16 cellular contexts compared by ENCODE assay signal in the genomic region with DNA sequence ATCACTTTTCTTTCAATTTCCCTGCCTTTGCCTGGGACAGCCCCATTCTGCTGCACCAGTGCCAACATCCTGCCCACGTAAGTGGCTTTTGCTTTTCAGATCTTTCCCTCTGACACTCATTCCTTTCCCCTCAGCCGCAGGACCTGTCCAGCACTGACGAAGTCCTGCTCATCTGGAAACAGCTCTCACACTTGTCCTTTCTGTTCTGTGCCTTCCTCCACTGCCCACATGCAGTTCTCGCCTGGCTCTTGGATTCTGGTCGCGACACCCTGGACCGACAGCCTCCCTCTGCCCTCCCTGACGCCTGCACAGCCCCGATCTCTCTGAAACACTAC.
"Had no signal": no experiment of that assay in that cellular context is flagged by ENCODE, and none has a peak within 500 bp of the region (broad histone marks: within the 10 kb centered on the region; RNA-seq: fewer than 3 reads in every experiment).

No MANE protein-coding gene starts in this region.

- H3K27ac ChIP-seq: brain microvascular endothelial cell had no signal

- ATAC-seq: stimulated activated naive CD8-positive, alpha-beta T cell treated with anti-CD3 and anti-CD28 coated beads, Interleukin-15, amount 100 ng/mL, for 72 hours; T-helper 17 cell had no signal

- H3K4me3 Mint-ChIP-seq: activated B cell treated with CpG ODN at 0.5 μM for 24 hours; activated CD4-positive, alpha-beta T cell treated with anti-CD3 and anti-CD28 coated beads, Interleukin-2, amount 10 ng/mL, durations not matched to agents 24 days and 14 days; nephron; stimulated activated naive CD8-positive, alpha-beta T cell treated with anti-CD3 and anti-CD28 coated beads, Interleukin-15, amount 100 ng/mL, for 72 hours; T-helper 17 cell had no signal

- H3K9me3 Mint-ChIP-seq: activated B cell treated with CpG ODN at 0.5 μM for 24 hours; activated CD4-positive, alpha-beta T cell treated with anti-CD3 and anti-CD28 coated beads, Interleukin-2, amount 10 ng/mL, durations not matched to agents 24 days and 14 days; activated T-helper 2 cell treated with anti-CD3 and anti-CD28 coated beads, Interferon-gamma antibody, Interleukin-2, Interleukin-4, amounts not matched to agents 10 μg/mL and 5 μg/mL and 100 μg/mL, durations not matched to agents 14 hours and 24 hours and 36 hours had no signal

- DNase-seq: activated B cell treated with CpG ODN at 0.5 μM for 24 hours; activated CD4-positive, alpha-beta T cell treated with anti-CD3 and anti-CD28 coated beads, Interleukin-2, amount 10 ng/mL, durations not matched to agents 24 days and 14 days; activated CD8-positive, alpha-beta memory T cell treated with anti-CD3 and anti-CD28 coated beads for 24 hours; activated naive CD4-positive, alpha-beta T cell treated with anti-CD3 and anti-CD28 coated beads, Interleukin-2, amount 50 U/mL, for 16 hours; amygdala; brain microvascular endothelial cell; esophagus squamous epithelium; foreskin fibroblast; mesendoderm; stimulated activated CD4-positive, alpha-beta T cell treated with anti-CD3 and anti-CD28 coated beads, Interleukin-4, amount 100 ng/mL, for 4 hours; stimulated activated naive CD8-positive, alpha-beta T cell treated with anti-CD3 and anti-CD28 coated beads, Interleukin-15, amount 100 ng/mL, for 72 hours; T-helper 17 cell had no signal

- H3K36me3 ChIP-seq: brain microvascular endothelial cell, esophagus squamous epithelium had no signal

- H3K4me1 Mint-ChIP-seq: activated B cell treated with CpG ODN at 0.5 μM for 24 hours had no signal

- H3K4me3 ChIP-seq: esophagus squamous epithelium had no signal

- H3K9me3 ChIP-seq: esophagus squamous epithelium had no signal

- H3K27ac Mint-ChIP-seq: activated B cell treated with CpG ODN at 0.5 μM for 24 hours; activated CD4-positive, alpha-beta T cell treated with anti-CD3 and anti-CD28 coated beads, Interleukin-2, amount 10 ng/mL, durations not matched to agents 24 days and 14 days; activated T-helper 2 cell treated with anti-CD3 and anti-CD28 coated beads, Interferon-gamma antibody, Interleukin-2, Interleukin-4, amounts not matched to agents 10 μg/mL and 5 μg/mL and 100 μg/mL, durations not matched to agents 14 hours and 24 hours and 36 hours; nephron; T-helper 17 cell had no signal

- FAIRE-seq: endometrium, keratinocyte had no signal
